ENCODE assay signal across 28 cellular contexts in genomic region chr12:112862570-112863137, GRCh38.
"Had no signal": no experiment of that assay in that cellular context is flagged by ENCODE, and none has a peak within 500 bp of the region (broad histone marks: within the 10 kb centered on the region; RNA-seq: fewer than 3 reads in every experiment).

No MANE protein-coding gene starts in this region.

- ATAC-seq: activated CD4-positive, alpha-beta T cell treated with anti-CD3 and anti-CD28 coated beads for 36 hours; activated T-cell treated with anti-CD3 and anti-CD28 coated beads, Interleukin-2, amount 50 U/mL, for 4 hours; stimulated activated naive B cell treated with anti-CD40 and anti-IgM and Interleukin-4, amounts not matched to agents 10 μg/mL and 1 μg/mL and 100 μg/mL, for 72 hours had no signal

- H3K4me3 Mint-ChIP-seq: activated B cell treated with CpG ODN at 0.5 μM for 24 hours; activated CD4-positive, alpha-beta T cell treated with anti-CD3 and anti-CD28 coated beads for 36 hours; activated naive CD8-positive, alpha-beta T cell; activated T-cell treated with anti-CD3 and anti-CD28 coated beads, Interleukin-2, amount 50 U/mL, for 4 hours; nephron; stimulated activated naive B cell treated with anti-CD40 and anti-IgM and Interleukin-4, amounts not matched to agents 10 μg/mL and 1 μg/mL and 100 μg/mL, for 72 hours had no signal

- H3K36me3 Mint-ChIP-seq: activated naive CD8-positive, alpha-beta T cell; stimulated activated naive B cell treated with anti-CD40 and anti-IgM and Interleukin-4, amounts not matched to agents 10 μg/mL and 1 μg/mL and 100 μg/mL, for 72 hours had no signal

- H3K4me1 ChIP-seq: adrenal gland, ascending aorta, colonic mucosa, esophagus muscularis mucosa, prostate gland, testis, upper lobe of left lung had no signal

- H3K9me3 Mint-ChIP-seq: activated B cell treated with CpG ODN at 0.5 μM for 24 hours; activated T-cell treated with anti-CD3 and anti-CD28 coated beads, Interleukin-2, amount 50 U/mL, for 4 hours; activated T-helper 2 cell treated with anti-CD3 and anti-CD28 coated beads, Interferon-gamma antibody, Interleukin-2, Interleukin-4, amounts not matched to agents 10 μg/mL and 5 μg/mL and 100 μg/mL, durations not matched to agents 14 hours and 24 hours and 36 hours; nephron; stimulated activated naive B cell treated with anti-CD40 and anti-IgM and Interleukin-4, amounts not matched to agents 10 μg/mL and 1 μg/mL and 100 μg/mL, for 72 hours had no signal

- H3K27ac ChIP-seq: adrenal gland, ascending aorta, brain microvascular endothelial cell, colonic mucosa, esophagus muscularis mucosa, neutrophil, ovary, prostate gland, testis, upper lobe of left lung had no signal

- H3K36me3 ChIP-seq: adrenal gland, ascending aorta, brain microvascular endothelial cell, colonic mucosa, esophagus muscularis mucosa, neutrophil, ovary, prostate gland, upper lobe of left lung had no signal

- H3K4me3 ChIP-seq: adrenal gland, ascending aorta, colonic mucosa, esophagus muscularis mucosa, lung, ovary, prostate gland, testis, upper lobe of left lung had no signal

- H3K27me3 ChIP-seq: ascending aorta, brain microvascular endothelial cell, colonic mucosa, ovary, testis, upper lobe of left lung had no signal

- DNase-seq: activated B cell treated with CpG ODN at 0.5 μM for 24 hours; activated CD4-positive, alpha-beta T cell treated with anti-CD3 and anti-CD28 coated beads for 36 hours; activated CD4-positive, alpha-beta T cell treated with anti-CD3 and anti-CD28 coated beads, Interleukin-2, amount 50 U/mL, for 4 hours; activated CD8-positive, alpha-beta memory T cell treated with anti-CD3 and anti-CD28 coated beads, Interleukin-2, amount 50 U/mL, for 48 hours; activated naive CD4-positive, alpha-beta T cell; activated T-cell treated with anti-CD3 and anti-CD28 coated beads, Interleukin-2, amount 50 U/mL, for 4 hours; adrenal gland; brain microvascular endothelial cell; central memory CD4-positive, alpha-beta T cell; colonic mucosa; glutamatergic neuron; hypothalamus; ovary; stimulated activated CD4-positive, alpha-beta T cell treated with anti-CD3 and anti-CD28 coated beads, Interleukin-2, amount 100 ng/mL, for 48 hours; stimulated activated CD8-positive, alpha-beta memory T cell treated with anti-CD3 and anti-CD28 coated beads, Interleukin-4, amount 100 ng/mL, for 48 hours; stimulated activated naive B cell treated with anti-CD40 and anti-IgM and Interleukin-4, amounts not matched to agents 10 μg/mL and 1 μg/mL and 100 μg/mL, for 72 hours; T-helper 1 cell; T-helper 9 cell; testis had no signal

- H3K9me3 ChIP-seq: adrenal gland, ascending aorta, colonic mucosa, esophagus muscularis mucosa, neutrophil, ovary, prostate gland, testis, upper lobe of left lung had no signal

- H3K27ac Mint-ChIP-seq: activated B cell treated with CpG ODN at 0.5 μM for 24 hours; activated CD4-positive, alpha-beta T cell treated with anti-CD3 and anti-CD28 coated beads for 36 hours; activated naive CD8-positive, alpha-beta T cell; activated T-helper 2 cell treated with anti-CD3 and anti-CD28 coated beads, Interferon-gamma antibody, Interleukin-2, Interleukin-4, amounts not matched to agents 10 μg/mL and 5 μg/mL and 100 μg/mL, durations not matched to agents 14 hours and 24 hours and 36 hours; nephron; stimulated activated naive B cell treated with anti-CD40 and anti-IgM and Interleukin-4, amounts not matched to agents 10 μg/mL and 1 μg/mL and 100 μg/mL, for 72 hours had no signal

- H3K4me1 Mint-ChIP-seq: activated CD4-positive, alpha-beta T cell treated with anti-CD3 and anti-CD28 coated beads for 36 hours; nephron had no signal
